Comparison of ENCODE assay signal across 9 cellular contexts in genomic region chr6:158815915-158816314, GRCh38. TPM values are rescaled to one million over a fixed set of nuclear protein-coding genes. Genes with fewer than 3 reads are reported as not detected.
DNase-seq lines count a peak whose midpoint lies in the region; ATAC-seq lines count a peak whose summit lies in the region.
"Had no signal": no experiment of that assay in that cellular context is flagged by ENCODE, and none has a peak within 500 bp of the region (broad histone marks: within the 10 kb centered on the region; RNA-seq: fewer than 3 reads in every experiment).

No MANE protein-coding gene starts in this region.

- peak overlapping the region; percentile 99 for H3K4me3 Mint-ChIP-seq in activated CD8-positive, alpha-beta memory T cell treated with anti-CD3 and anti-CD28 coated beads, Interleukin-2, amount 10 ng/mL, durations not matched to agents 7 days and 5 days
- peak overlapping the region; percentile 89 for H3K4me3 Mint-ChIP-seq in activated T-helper 17 cell treated with anti-CD3 and anti-CD28 coated beads, Interleukin-2, amount 50 U/mL, for 72 hours
- H3K4me3 Mint-ChIP-seq in stimulated activated naive B cell treated with anti-CD40 and anti-IgM and Interleukin-4, amounts not matched to agents 10 μg/mL and 1 μg/mL and 100 μg/mL, for 72 hours, result peak overlapping the region; percentile 97 to 99

- peaks cover 66% of the 10 kb centered on the region for H3K36me3 Mint-ChIP-seq in activated CD8-positive, alpha-beta memory T cell treated with anti-CD3 and anti-CD28 coated beads, Interleukin-2, amount 10 ng/mL, durations not matched to agents 7 days and 5 days
- peaks cover 73% of the 10 kb centered on the region for H3K36me3 Mint-ChIP-seq in activated T-helper 17 cell treated with anti-CD3 and anti-CD28 coated beads, Interleukin-2, amount 50 U/mL, for 72 hours (ENCODE audit: low read depth)
- H3K36me3 Mint-ChIP-seq in stimulated activated naive B cell treated with anti-CD40 and anti-IgM and Interleukin-4, amounts not matched to agents 10 μg/mL and 1 μg/mL and 100 μg/mL, for 72 hours, result peaks cover 47 to 63% of the 10 kb centered on the region in 2 donors

- peaks cover 66% of the 10 kb centered on the region for H3K4me1 Mint-ChIP-seq in activated CD8-positive, alpha-beta memory T cell treated with anti-CD3 and anti-CD28 coated beads, Interleukin-2, amount 10 ng/mL, durations not matched to agents 7 days and 5 days
- peaks cover 43% of the 10 kb centered on the region for H3K4me1 Mint-ChIP-seq in activated T-helper 17 cell treated with anti-CD3 and anti-CD28 coated beads, Interleukin-2, amount 50 U/mL, for 72 hours
- peaks cover 36 to 80% of the 10 kb centered on the region in 2 donors for H3K4me1 Mint-ChIP-seq in stimulated activated naive B cell treated with anti-CD40 and anti-IgM and Interleukin-4, amounts not matched to agents 10 μg/mL and 1 μg/mL and 100 μg/mL, for 72 hours

- H3K27me3 Mint-ChIP-seq in activated CD8-positive, alpha-beta memory T cell treated with anti-CD3 and anti-CD28 coated beads, Interleukin-2, amount 10 ng/mL, durations not matched to agents 7 days and 5 days, result no peaks in the 10 kb centered on the region
- H3K27me3 Mint-ChIP-seq in activated T-helper 17 cell treated with anti-CD3 and anti-CD28 coated beads, Interleukin-2, amount 50 U/mL, for 72 hours, result no peaks in the 10 kb centered on the region
- H3K27me3 Mint-ChIP-seq in stimulated activated naive B cell treated with anti-CD40 and anti-IgM and Interleukin-4, amounts not matched to agents 10 μg/mL and 1 μg/mL and 100 μg/mL, for 72 hours, result no peaks in the 10 kb centered on the region

- no peak for DNase-seq in activated CD8-positive, alpha-beta memory T cell treated with anti-CD3 and anti-CD28 coated beads, Interleukin-2, amount 10 ng/mL, durations not matched to agents 7 days and 5 days
- no peak for DNase-seq in activated CD8-positive, alpha-beta memory T cell treated with anti-CD3 and anti-CD28 coated beads for 24 hours
- no peak for DNase-seq in stimulated activated naive B cell treated with anti-CD40 and anti-IgM and Interleukin-4, amounts not matched to agents 10 μg/mL and 1 μg/mL and 100 μg/mL, for 72 hours
- DNase-seq in NK-92 treated with Interleukin-12 subunit alpha and Interleukin-12 subunit beta, amount 100 ng/mL, for 24 hours (lab: John Stamatoyannopoulos, UW), result no peak
- no peak for DNase-seq in globus pallidus (ENCODE audit: low spot score)
- DNase-seq: NCI-H524 had no signal

- ATAC-seq in activated CD8-positive, alpha-beta memory T cell treated with anti-CD3 and anti-CD28 coated beads, Interleukin-2, amount 10 ng/mL, durations not matched to agents 7 days and 5 days, result no peak
- peak; percentile 14 for ATAC-seq in activated T-helper 17 cell treated with anti-CD3 and anti-CD28 coated beads, Interleukin-2, amount 50 U/mL, for 72 hours (replicated peaks)
- no peak for ATAC-seq in stimulated activated naive B cell treated with anti-CD40 and anti-IgM and Interleukin-4, amounts not matched to agents 10 μg/mL and 1 μg/mL and 100 μg/mL, for 72 hours (replicated peaks)
- no peak for ATAC-seq in HG03139 (IDR thresholded peaks at IDR 0.05; ENCODE audit: unreplicated experiment)

- CTCF ChIA-PET in activated CD8-positive, alpha-beta memory T cell treated with anti-CD3 and anti-CD28 coated beads, Interleukin-2, amount 10 ng/mL, durations not matched to agents 7 days and 5 days (lab: Charles Lee), result interaction anchor here (0.9 kb wide), 1 partner anchor 23 kb away, joined by 4 read pairs; no protein-coding TSS in a partner anchor

- peak overlapping the region; percentile 56 for H3K4me3 ChIP-seq in iPS-18c (ENCODE audit: insufficient read depth, low read depth, low read length)

- H3K27ac Mint-ChIP-seq in activated CD8-positive, alpha-beta memory T cell treated with anti-CD3 and anti-CD28 coated beads, Interleukin-2, amount 10 ng/mL, durations not matched to agents 7 days and 5 days, result peak overlapping the region; percentile 98
- H3K27ac Mint-ChIP-seq in activated T-helper 17 cell treated with anti-CD3 and anti-CD28 coated beads, Interleukin-2, amount 50 U/mL, for 72 hours, result peak overlapping the region; percentile 96
- peak overlapping the region; percentile 98 for H3K27ac Mint-ChIP-seq in stimulated activated naive B cell treated with anti-CD40 and anti-IgM and Interleukin-4, amounts not matched to agents 10 μg/mL and 1 μg/mL and 100 μg/mL, for 72 hours

- H3K9me3 ChIP-seq in iPS-18c (ENCODE audit: control insufficient read depth, insufficient read depth, low read length), result no peaks in the 10 kb centered on the region

- H3K9me3 Mint-ChIP-seq in activated CD8-positive, alpha-beta memory T cell treated with anti-CD3 and anti-CD28 coated beads, Interleukin-2, amount 10 ng/mL, durations not matched to agents 7 days and 5 days (ENCODE audit: low read depth), result no peaks in the 10 kb centered on the region
- H3K9me3 Mint-ChIP-seq in activated T-helper 17 cell treated with anti-CD3 and anti-CD28 coated beads, Interleukin-2, amount 50 U/mL, for 72 hours, result peaks cover 3% of the 10 kb centered on the region
- peaks cover 0 to 5% of the 10 kb centered on the region in 2 donors for H3K9me3 Mint-ChIP-seq in stimulated activated naive B cell treated with anti-CD40 and anti-IgM and Interleukin-4, amounts not matched to agents 10 μg/mL and 1 μg/mL and 100 μg/mL, for 72 hours

RNA-seq across cellular contexts. Expression of gene EZR, which starts 3.3 kb away (rescaled TPM):
- 100 to 1,000 TPM; 187 to 214 TPM for total RNA-seq in activated CD8-positive, alpha-beta memory T cell treated with anti-CD3 and anti-CD28 coated beads, Interleukin-2, amount 10 ng/mL, durations not matched to agents 7 days and 5 days
- total RNA-seq in activated T-helper 17 cell treated with anti-CD3 and anti-CD28 coated beads, Interleukin-2, amount 50 U/mL, for 72 hours, result 100 to 1,000 TPM; 159 to 212 TPM
